24 cellular contexts compared by ENCODE assay signal in genomic region chr5:307794-308579, GRCh38. TPM values are rescaled to one million over a fixed set of nuclear protein-coding genes. Genes with fewer than 3 reads are reported as not detected.
A peak's percentile ranks its signal among the peaks of the same experiment; 100 is the strongest.
DNase-seq lines count a peak whose midpoint lies in the region; ATAC-seq, FAIRE-seq and TF ChIP-seq lines count a peak whose summit lies in the region.
"Had no signal": no experiment of that assay in that cellular context is flagged by ENCODE, and none has a peak within 500 bp of the region (broad histone marks: within the 10 kb centered on the region; RNA-seq: fewer than 3 reads in every experiment).

No MANE protein-coding gene starts in this region.

- peak overlapping the region; percentile 66 for H3K27ac Mint-ChIP-seq in stimulated activated memory B cell treated with anti-CD40 and anti-IgM and Interleukin-4, amounts not matched to agents 10 μg/mL and 1 μg/mL and 100 μg/mL, for 72 hours
- H3K27ac Mint-ChIP-seq: activated naive CD8-positive, alpha-beta T cell; memory B cell; naive B cell; T-helper 2 cell treated with Interferon-gamma antibody and Interleukin-4, amounts not matched to agents 5 μg/mL and 100 μg/mL, for 36 hours had no signal

- H3K4me3 Mint-ChIP-seq in stimulated activated memory B cell treated with anti-CD40 and anti-IgM and Interleukin-4, amounts not matched to agents 10 μg/mL and 1 μg/mL and 100 μg/mL, for 72 hours, result no peak overlapping the region
- H3K4me3 Mint-ChIP-seq: activated naive CD8-positive, alpha-beta T cell; memory B cell; naive B cell; T-helper 2 cell treated with Interferon-gamma antibody and Interleukin-4, amounts not matched to agents 5 μg/mL and 100 μg/mL, for 36 hours had no signal

- FAIRE-seq in kidney (lab: Jason Lieb, UNC), result no peak
- FAIRE-seq: endothelial cell of umbilical vein had no signal

- no peak for TF ChIP-seq CTCF in kidney (IDR thresholded peaks at IDR 0.05; ENCODE audit: borderline replicate concordance, extremely low read depth, insufficient read depth)

- H3K36me3 Mint-ChIP-seq in stimulated activated memory B cell treated with anti-CD40 and anti-IgM and Interleukin-4, amounts not matched to agents 10 μg/mL and 1 μg/mL and 100 μg/mL, for 72 hours, result peaks cover 41% of the 10 kb centered on the region
- H3K36me3 Mint-ChIP-seq: activated naive CD8-positive, alpha-beta T cell; naive B cell had no signal

- H3K4me1 Mint-ChIP-seq in stimulated activated memory B cell treated with anti-CD40 and anti-IgM and Interleukin-4, amounts not matched to agents 10 μg/mL and 1 μg/mL and 100 μg/mL, for 72 hours, result peaks cover 6% of the 10 kb centered on the region
- H3K4me1 Mint-ChIP-seq: memory B cell had no signal

- peak; percentile 29 for DNase-seq in activated CD8-positive, alpha-beta memory T cell treated with anti-CD3 and anti-CD28 coated beads, Interleukin-2, amount 50 U/mL, for 48 hours
- no peak for DNase-seq in activated CD8-positive, alpha-beta memory T cell treated with anti-CD3 and anti-CD28 coated beads, Interleukin-2, amount 50 U/mL, for 4 hours
- peak; percentile 41 for DNase-seq in kidney
- DNase-seq in activated gamma-delta T cell (lab: John Stamatoyannopoulos, UW), result no peak
- DNase-seq: activated CD4-positive, alpha-beta T cell treated with anti-CD3 and anti-CD28 coated beads for 48 hours; AML-193; central memory CD4-positive, alpha-beta T cell; naive B cell; NCI-H1092 treated with DMSO at 0.1 percent for 48 hours; NCI-H2029; NCI-H2227 treated with DMSO at 0.1 percent for 48 hours; RPMI8226 had no signal

- no peak for ATAC-seq in stimulated activated memory B cell treated with anti-CD40 and anti-IgM and Interleukin-4, amounts not matched to agents 10 μg/mL and 1 μg/mL and 100 μg/mL, for 72 hours
- ATAC-seq in GM19035 (IDR thresholded peaks at IDR 0.05; ENCODE audit: unreplicated experiment) (no peak), GM18505 (IDR thresholded peaks at IDR 0.05; ENCODE audit: unreplicated experiment) (no peak)
- ATAC-seq: right lobe of liver had no signal

- peaks cover 28% of the 10 kb centered on the region for H3K36me3 ChIP-seq in HUES64 (ENCODE audit: insufficient read depth, low read length)
- H3K36me3 ChIP-seq in kidney (ENCODE audit: control insufficient read depth in 1 of 2, insufficient read depth in 2 of 2, low read length in 2 of 2), result peaks cover 2 to 9% of the 10 kb centered on the region in 2 donors
- H3K36me3 ChIP-seq: ovary had no signal

- no peaks in the 10 kb centered on the region for H3K27me3 ChIP-seq in HUES64 (ENCODE audit: insufficient read depth, low read length)
- H3K27me3 ChIP-seq: ascending aorta, dorsolateral prefrontal cortex, ovary, right lobe of liver had no signal

- H3K27ac ChIP-seq in HUES64 (ENCODE audit: low read depth, low read length) (0 out of 2 replicates have a peak overlapping the region, but pooled peaks have one; percentile 13), kidney (ENCODE audit: low read depth in 2 of 2, low read length in 2 of 2) (no peak overlapping the region)
- H3K27ac ChIP-seq: ascending aorta, dorsolateral prefrontal cortex, ovary, right lobe of liver had no signal

- H3K4me1 ChIP-seq in HUES64 (ENCODE audit: insufficient read depth, low read length) (no peaks in the 10 kb centered on the region), kidney (ENCODE audit: control insufficient read depth in 1 of 2, insufficient read depth in 1 of 2, low read depth in 1 of 2, low read length in 2 of 2) (peaks cover 0 to 14% of the 10 kb centered on the region in 2 donors)
- H3K4me1 ChIP-seq: ascending aorta had no signal

- no peak overlapping the region for H3K9ac ChIP-seq in HUES64 (ENCODE audit: low read depth, low read length)
- H3K9ac ChIP-seq in kidney (ENCODE audit: low read length in 2 of 2), result no peak overlapping the region

- H3K9me3 Mint-ChIP-seq in stimulated activated memory B cell treated with anti-CD40 and anti-IgM and Interleukin-4, amounts not matched to agents 10 μg/mL and 1 μg/mL and 100 μg/mL, for 72 hours, result no peaks in the 10 kb centered on the region
- H3K9me3 Mint-ChIP-seq: memory B cell; naive B cell; T-helper 2 cell treated with Interferon-gamma antibody and Interleukin-4, amounts not matched to agents 5 μg/mL and 100 μg/mL, for 36 hours had no signal

- WGBS in HUES64, result 95% methylated on average over 27 of the region's 27 CpGs

- intact Hi-C loops in kidney (cut with DNase I), result no loop called here

- H3K9me3 ChIP-seq in HUES64 (ENCODE audit: insufficient read depth, low read depth, low read length) (no peaks in the 10 kb centered on the region), kidney (ENCODE audit: control insufficient read depth in 1 of 2, low read length in 2 of 2) (no peaks in the 10 kb centered on the region)
- H3K9me3 ChIP-seq: ascending aorta, ovary, right lobe of liver had no signal

- no peak for TF ChIP-seq POLR2A in GM18505 (IDR thresholded peaks at IDR 0.05; ENCODE audit: borderline replicate concordance, extremely low read depth, insufficient read depth, insufficient read length)

- no peaks in the 10 kb centered on the region for H3K27me3 Mint-ChIP-seq in stimulated activated memory B cell treated with anti-CD40 and anti-IgM and Interleukin-4, amounts not matched to agents 10 μg/mL and 1 μg/mL and 100 μg/mL, for 72 hours
- H3K27me3 Mint-ChIP-seq: activated naive CD8-positive, alpha-beta T cell; memory B cell; naive B cell had no signal

- H3K4me3 ChIP-seq in HUES64 (ENCODE audit: low read length) (no peak overlapping the region), kidney (ENCODE audit: low read length in 2 of 2) (no peak overlapping the region)
- H3K4me3 ChIP-seq: ascending aorta, dorsolateral prefrontal cortex, ovary, right lobe of liver had no signal

RNA-seq across cellular contexts. Expression of gene AHRR, which starts 13.5 kb away (rescaled TPM):
- polyA plus RNA-seq in HUES64 (2013, experiment 1 of 2), result 0.45 TPM
- 0.44 TPM for polyA plus RNA-seq in HUES64 (2013, experiment 2 of 2)
- total RNA-seq in kidney, result 1.7 TPM
- 0.71 TPM for polyA plus RNA-seq in kidney (ENCODE audit: insufficient read depth, low read depth, low replicate concordance)
- total RNA-seq: ascending aorta had no signal

RNA-seq across cellular contexts. Expression of gene PDCD6, which starts 36.5 kb away (rescaled TPM):
- polyA plus RNA-seq in HUES64 (2013, experiment 1 of 2), result 72.7 TPM
- 63.5 TPM for polyA plus RNA-seq in HUES64 (2013, experiment 2 of 2)
- total RNA-seq in kidney, result 89.6 TPM
- polyA plus RNA-seq in kidney (ENCODE audit: insufficient read depth, low read depth, low replicate concordance), result 125 TPM

Comparison
In these comparisons a context has a peak if more than half of its experiments do, and no peak if none do; other contexts are left out.
1. DNase-seq: peak in activated CD8-positive, alpha-beta memory T cell treated with anti-CD3 and anti-CD28 coated beads, Interleukin-2, amount 50 U/mL, for 48 hours (single experiment) and kidney (single experiment); none in activated CD8-positive, alpha-beta memory T cell treated with anti-CD3 and anti-CD28 coated beads, Interleukin-2, amount 50 U/mL, for 4 hours (single experiment) and activated gamma-delta T cell (single experiment).